1 cellular context compared by ENCODE assay signal in the genomic region with DNA sequence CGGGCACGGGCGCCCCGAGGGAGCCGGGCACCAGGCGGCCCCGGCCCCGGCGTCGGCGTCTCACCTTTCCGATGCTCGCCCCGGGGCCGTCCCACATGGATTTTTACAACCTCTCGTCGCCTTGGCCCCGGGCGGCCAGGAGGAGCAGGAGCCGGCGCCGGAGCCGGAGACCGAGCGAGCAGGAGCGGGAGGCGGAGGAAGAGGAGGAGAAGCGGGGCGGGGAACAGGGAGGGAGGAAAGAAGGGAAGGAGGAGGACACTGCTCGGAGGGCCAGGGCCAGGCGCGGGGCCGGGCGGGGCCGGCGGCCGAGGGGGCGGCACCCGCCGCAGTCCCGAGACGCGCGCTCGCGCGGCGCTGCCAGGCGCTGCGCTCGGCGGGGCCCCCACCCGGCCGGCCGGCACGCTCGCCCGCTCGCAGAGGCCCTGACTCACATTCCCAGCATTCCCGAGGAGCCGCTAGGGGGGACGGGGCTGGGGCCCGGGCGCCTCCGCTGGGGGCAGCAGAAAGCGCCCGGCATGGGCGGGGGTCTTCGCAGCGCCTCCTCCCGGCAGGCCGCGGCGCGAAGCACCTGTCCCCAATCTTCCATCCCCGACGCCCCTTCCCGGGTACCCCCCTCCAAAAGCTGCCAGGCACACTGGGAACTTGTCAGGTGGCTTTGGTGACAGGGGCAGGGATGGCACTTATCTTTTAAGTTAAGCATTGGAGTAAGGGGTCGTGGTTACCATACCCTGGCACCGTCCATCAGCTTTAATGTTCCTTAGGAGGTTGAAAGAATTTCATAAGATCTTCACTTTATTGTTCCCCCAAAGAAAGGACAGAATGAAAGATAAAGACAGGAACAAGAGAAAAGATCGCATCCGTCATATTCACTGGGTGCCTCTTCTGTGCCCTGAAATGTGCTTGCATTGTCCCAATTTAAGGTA.
TF ChIP-seq lines count a peak whose summit lies in the region.

A gene (minus strand): TSS at position 284 of the 923 bp plus-strand sequence.

TF ChIP-seq in liver, 16 proteins besides CTCF, POLR2A, EP300 and RAD21 (continued from another document):
- TF ChIP-seq, protein P1, sequence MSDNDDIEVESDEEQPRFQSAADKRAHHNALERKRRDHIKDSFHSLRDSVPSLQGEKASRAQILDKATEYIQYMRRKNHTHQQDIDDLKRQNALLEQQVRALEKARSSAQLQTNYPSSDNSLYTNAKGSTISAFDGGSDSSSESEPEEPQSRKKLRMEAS (IDR thresholded peaks at IDR 0.05) = no peak
TF ChIP-seq in liver: peak in this region for 0.
